Comparison of ENCODE assay signal across 1 cellular context in the genomic region with DNA sequence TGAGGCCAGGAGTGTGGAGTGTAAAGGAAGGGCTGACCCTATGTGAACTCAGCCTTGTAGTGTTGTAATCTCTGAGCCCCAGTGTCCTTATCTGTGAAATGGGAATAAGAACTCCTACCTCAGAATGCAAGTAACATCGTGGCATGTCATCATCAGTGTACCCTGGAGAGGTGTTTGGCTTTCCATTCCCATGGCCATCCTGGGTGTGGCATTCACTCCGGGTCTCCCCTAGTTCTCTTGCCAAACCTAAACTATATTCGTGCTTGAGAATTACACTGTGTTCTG.
TF ChIP-seq lines count a peak whose summit lies in the region.

No MANE protein-coding gene starts in this region.

TF ChIP-seq in H1, 55 proteins besides CTCF, POLR2A, EP300 and RAD21 (continued from another document):
- TF ChIP-seq EGR1 (IDR thresholded peaks at IDR 0.05; ENCODE audit: borderline replicate concordance, low read depth, low read length) = no peak
- TF ChIP-seq, protein P1, sequence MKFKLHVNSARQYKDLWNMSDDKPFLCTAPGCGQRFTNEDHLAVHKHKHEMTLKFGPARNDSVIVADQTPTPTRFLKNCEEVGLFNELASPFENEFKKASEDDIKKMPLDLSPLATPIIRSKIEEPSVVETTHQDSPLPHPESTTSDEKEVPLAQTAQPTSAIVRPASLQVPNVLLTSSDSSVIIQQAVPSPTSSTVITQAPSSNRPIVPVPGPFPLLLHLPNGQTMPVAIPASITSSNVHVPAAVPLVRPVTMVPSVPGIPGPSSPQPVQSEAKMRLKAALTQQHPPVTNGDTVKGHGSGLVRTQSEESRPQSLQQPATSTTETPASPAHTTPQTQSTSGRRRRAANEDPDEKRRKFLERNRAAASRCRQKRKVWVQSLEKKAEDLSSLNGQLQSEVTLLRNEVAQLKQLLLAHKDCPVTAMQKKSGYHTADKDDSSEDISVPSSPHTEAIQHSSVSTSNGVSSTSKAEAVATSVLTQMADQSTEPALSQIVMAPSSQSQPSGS (IDR thresholded peaks at IDR 0.05; ENCODE audit: low read length) = no peak
- TF ChIP-seq, protein P2, sequence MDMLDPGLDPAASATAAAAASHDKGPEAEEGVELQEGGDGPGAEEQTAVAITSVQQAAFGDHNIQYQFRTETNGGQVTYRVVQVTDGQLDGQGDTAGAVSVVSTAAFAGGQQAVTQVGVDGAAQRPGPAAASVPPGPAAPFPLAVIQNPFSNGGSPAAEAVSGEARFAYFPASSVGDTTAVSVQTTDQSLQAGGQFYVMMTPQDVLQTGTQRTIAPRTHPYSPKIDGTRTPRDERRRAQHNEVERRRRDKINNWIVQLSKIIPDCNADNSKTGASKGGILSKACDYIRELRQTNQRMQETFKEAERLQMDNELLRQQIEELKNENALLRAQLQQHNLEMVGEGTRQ (IDR thresholded peaks at IDR 0.05; ENCODE audit: low read length) = no peak
- TF ChIP-seq SP1 (IDR thresholded peaks at IDR 0.05; ENCODE audit: low read depth, low read length) = no peak
- TF ChIP-seq GTF2F1 (IDR thresholded peaks at IDR 0.05; ENCODE audit: borderline replicate concordance, low read depth, low read length) = no peak
- no peak for TF ChIP-seq BRCA1 (IDR thresholded peaks at IDR 0.05; ENCODE audit: low read depth, low read length)
- TF ChIP-seq CHD2 (IDR thresholded peaks at IDR 0.05; ENCODE audit: low read length) = no peak
- no peak for TF ChIP-seq KDM5A (IDR thresholded peaks at IDR 0.05; ENCODE audit: low read length)
- no peak for TF ChIP-seq CEBPB (IDR thresholded peaks at IDR 0.05; ENCODE audit: low read depth, low read length)
- TF ChIP-seq SRF (IDR thresholded peaks at IDR 0.05; ENCODE audit: low read depth, low read length) = no peak
- no peak for TF ChIP-seq RBBP5 (IDR thresholded peaks at IDR 0.05; ENCODE audit: borderline replicate concordance, low read depth, low read length)
- TF ChIP-seq TBP (IDR thresholded peaks at IDR 0.05; ENCODE audit: low read depth, low read length) = no peak
- TF ChIP-seq NRF1 (IDR thresholded peaks at IDR 0.05; ENCODE audit: low read depth, low read length) = no peak
TF ChIP-seq in H1: peak in this region for 0.
